Comparison of ENCODE assay signal across 2 cellular contexts in genomic region chr20:57177636-57178280, GRCh38.
TF ChIP-seq lines count a peak whose summit lies in the region.

No MANE protein-coding gene starts in this region.

TF ChIP-seq in GM23338, 12 proteins besides CTCF, POLR2A, EP300 and RAD21 (continued from another document):
- TF ChIP-seq POLR2AphosphoS5 (IDR thresholded peaks at IDR 0.05; ENCODE audit: low read depth) (no peak), ZNF331 (CRISPR knock-in tag; IDR thresholded peaks at IDR 0.05; ENCODE audit: low read depth) (no peak), ETS1 (IDR thresholded peaks at IDR 0.05) (no peak)
TF ChIP-seq in GM23338: peak in this region for 0.

TF ChIP-seq in WTC11, 78 proteins besides CTCF, POLR2A, EP300 and RAD21 (continued from another document):
- TF ChIP-seq, protein P1, sequence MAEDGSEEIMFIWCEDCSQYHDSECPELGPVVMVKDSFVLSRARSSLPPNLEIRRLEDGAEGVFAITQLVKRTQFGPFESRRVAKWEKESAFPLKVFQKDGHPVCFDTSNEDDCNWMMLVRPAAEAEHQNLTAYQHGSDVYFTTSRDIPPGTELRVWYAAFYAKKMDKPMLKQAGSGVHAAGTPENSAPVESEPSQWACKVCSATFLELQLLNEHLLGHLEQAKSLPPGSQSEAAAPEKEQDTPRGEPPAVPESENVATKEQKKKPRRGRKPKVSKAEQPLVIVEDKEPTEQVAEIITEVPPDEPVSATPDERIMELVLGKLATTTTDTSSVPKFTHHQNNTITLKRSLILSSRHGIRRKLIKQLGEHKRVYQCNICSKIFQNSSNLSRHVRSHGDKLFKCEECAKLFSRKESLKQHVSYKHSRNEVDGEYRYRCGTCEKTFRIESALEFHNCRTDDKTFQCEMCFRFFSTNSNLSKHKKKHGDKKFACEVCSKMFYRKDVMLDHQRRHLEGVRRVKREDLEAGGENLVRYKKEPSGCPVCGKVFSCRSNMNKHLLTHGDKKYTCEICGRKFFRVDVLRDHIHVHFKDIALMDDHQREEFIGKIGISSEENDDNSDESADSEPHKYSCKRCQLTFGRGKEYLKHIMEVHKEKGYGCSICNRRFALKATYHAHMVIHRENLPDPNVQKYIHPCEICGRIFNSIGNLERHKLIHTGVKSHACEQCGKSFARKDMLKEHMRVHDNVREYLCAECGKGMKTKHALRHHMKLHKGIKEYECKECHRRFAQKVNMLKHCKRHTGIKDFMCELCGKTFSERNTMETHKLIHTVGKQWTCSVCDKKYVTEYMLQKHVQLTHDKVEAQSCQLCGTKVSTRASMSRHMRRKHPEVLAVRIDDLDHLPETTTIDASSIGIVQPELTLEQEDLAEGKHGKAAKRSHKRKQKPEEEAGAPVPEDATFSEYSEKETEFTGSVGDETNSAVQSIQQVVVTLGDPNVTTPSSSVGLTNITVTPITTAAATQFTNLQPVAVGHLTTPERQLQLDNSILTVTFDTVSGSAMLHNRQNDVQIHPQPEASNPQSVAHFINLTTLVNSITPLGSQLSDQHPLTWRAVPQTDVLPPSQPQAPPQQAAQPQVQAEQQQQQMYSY (CRISPR knock-in tag; IDR thresholded peaks at IDR 0.05): no peak
- TF ChIP-seq ZNF219 (CRISPR knock-in tag; IDR thresholded peaks at IDR 0.05; ENCODE audit: borderline replicate concordance): no peak
- TF ChIP-seq JUN (CRISPR knock-in tag; IDR thresholded peaks at IDR 0.05): no peak
- no peak for TF ChIP-seq NFE2L1 (CRISPR knock-in tag; IDR thresholded peaks at IDR 0.05)
- TF ChIP-seq, protein P2, sequence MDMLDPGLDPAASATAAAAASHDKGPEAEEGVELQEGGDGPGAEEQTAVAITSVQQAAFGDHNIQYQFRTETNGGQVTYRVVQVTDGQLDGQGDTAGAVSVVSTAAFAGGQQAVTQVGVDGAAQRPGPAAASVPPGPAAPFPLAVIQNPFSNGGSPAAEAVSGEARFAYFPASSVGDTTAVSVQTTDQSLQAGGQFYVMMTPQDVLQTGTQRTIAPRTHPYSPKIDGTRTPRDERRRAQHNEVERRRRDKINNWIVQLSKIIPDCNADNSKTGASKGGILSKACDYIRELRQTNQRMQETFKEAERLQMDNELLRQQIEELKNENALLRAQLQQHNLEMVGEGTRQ (CRISPR knock-in tag; IDR thresholded peaks at IDR 0.05): no peak
- TF ChIP-seq CREB1 (CRISPR knock-in tag; IDR thresholded peaks at IDR 0.05): no peak
- TF ChIP-seq ETV6 (CRISPR knock-in tag; IDR thresholded peaks at IDR 0.05): no peak
- TF ChIP-seq, protein P3, sequence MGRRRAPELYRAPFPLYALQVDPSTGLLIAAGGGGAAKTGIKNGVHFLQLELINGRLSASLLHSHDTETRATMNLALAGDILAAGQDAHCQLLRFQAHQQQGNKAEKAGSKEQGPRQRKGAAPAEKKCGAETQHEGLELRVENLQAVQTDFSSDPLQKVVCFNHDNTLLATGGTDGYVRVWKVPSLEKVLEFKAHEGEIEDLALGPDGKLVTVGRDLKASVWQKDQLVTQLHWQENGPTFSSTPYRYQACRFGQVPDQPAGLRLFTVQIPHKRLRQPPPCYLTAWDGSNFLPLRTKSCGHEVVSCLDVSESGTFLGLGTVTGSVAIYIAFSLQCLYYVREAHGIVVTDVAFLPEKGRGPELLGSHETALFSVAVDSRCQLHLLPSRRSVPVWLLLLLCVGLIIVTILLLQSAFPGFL (CRISPR knock-in tag; IDR thresholded peaks at IDR 0.05; ENCODE audit: borderline replicate concordance): no peak
- TF ChIP-seq, protein P4, sequence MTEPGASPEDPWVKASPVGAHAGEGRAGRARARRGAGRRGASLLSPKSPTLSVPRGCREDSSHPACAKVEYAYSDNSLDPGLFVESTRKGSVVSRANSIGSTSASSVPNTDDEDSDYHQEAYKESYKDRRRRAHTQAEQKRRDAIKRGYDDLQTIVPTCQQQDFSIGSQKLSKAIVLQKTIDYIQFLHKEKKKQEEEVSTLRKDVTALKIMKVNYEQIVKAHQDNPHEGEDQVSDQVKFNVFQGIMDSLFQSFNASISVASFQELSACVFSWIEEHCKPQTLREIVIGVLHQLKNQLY (CRISPR knock-in tag; IDR thresholded peaks at IDR 0.05): no peak
- TF ChIP-seq SOX15 (CRISPR knock-in tag; IDR thresholded peaks at IDR 0.05): no peak
